ENCODE assay signal across 12 cellular contexts in the genomic region with DNA sequence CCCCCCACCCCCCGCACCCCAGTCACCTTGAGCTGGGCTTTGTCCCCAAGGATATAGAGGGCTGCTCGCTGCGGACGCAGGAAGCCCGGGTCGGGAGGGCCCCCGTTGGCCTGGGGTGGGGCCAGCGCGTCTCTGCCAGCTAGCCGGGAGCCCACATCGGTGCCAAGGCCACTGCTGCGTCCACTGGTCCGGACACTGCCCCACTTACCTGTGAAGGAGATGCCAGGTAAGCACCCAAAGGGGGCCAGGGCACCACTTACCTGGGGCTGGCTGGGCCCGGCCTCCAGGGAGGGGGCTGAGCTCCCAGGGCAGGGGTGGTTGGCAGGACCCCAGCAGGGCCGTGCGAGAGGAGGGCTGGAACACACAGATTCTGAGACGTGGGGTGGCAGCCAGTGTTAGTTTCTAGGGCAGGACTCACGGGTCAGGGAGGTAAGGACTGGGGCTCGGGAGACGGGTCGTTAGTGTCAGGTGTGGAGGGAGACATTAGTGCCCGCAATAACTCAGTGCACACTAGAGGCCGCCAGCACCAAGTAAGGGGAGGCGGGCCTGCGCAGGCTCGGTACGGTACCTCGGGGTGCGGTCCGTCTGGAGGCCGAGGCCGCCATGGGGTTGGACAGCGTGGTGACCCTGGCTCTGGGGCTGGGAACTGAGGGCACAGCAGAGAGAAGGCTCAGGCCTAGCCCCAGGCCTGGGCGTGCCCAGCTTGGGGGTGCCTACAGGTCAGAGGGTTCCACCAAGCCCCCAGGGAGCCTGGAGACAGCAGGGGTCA. TPM values are rescaled to one million over a fixed set of nuclear protein-coding genes. Genes with fewer than 3 reads are reported as not detected.
DNase-seq lines count a peak whose midpoint lies in the region; ATAC-seq, FAIRE-seq and TF ChIP-seq lines count a peak whose summit lies in the region.
"Had no signal": no experiment of that assay in that cellular context is flagged by ENCODE, and none has a peak within 500 bp of the region (broad histone marks: within the 10 kb centered on the region; RNA-seq: fewer than 3 reads in every experiment).

No MANE protein-coding gene starts in this region.

- no peaks in the 10 kb centered on the region for H3K27me3 ChIP-seq in AG04450 (ENCODE audit: control insufficient read depth, insufficient read depth, low read length)
- H3K27me3 ChIP-seq in Peyer's patch = no peaks in the 10 kb centered on the region
- H3K27me3 ChIP-seq in small intestine (ENCODE audit: control insufficient read depth in 2 of 2, insufficient read depth in 2 of 2, low read length in 2 of 2) = no peaks in the 10 kb centered on the region
- H3K27me3 ChIP-seq: SJSA1 had no signal

- CTCF ChIA-PET in AG04450 (lab: Charles Lee) = no interaction called here

- WGBS in small intestine, 3 donors = 81 to 86% (median 85%) methylated on average over 32 to 34 of the region's 34 CpGs

- TF ChIP-seq POLR2A in Peyer's patch (IDR thresholded peaks at IDR 0.05) = no peak

- FAIRE-seq in small intestine (lab: Jason Lieb, UNC) (no peak), HTR-8/SVneo (lab: Jason Lieb, UNC) (no peak)

- H3K4me3 ChIP-seq in AG04450 (ENCODE audit: low read depth, low read length) (no peak overlapping the region), GM12865 (ENCODE audit: low read depth, low read length) (no peak overlapping the region), Peyer's patch (no peak overlapping the region), fibroblast of pulmonary artery (replicated peaks; ENCODE audit: low read depth, low read length) (no peak overlapping the region), small intestine (ENCODE audit: low read depth in 1 of 2, low read length in 2 of 2) (no peak overlapping the region)
- H3K4me3 ChIP-seq: SJSA1 had no signal

- ATAC-seq in GM21528 (IDR thresholded peaks at IDR 0.05; ENCODE audit: low FRiP score, unreplicated experiment) (no peak), HG02884 (IDR thresholded peaks at IDR 0.05; ENCODE audit: unreplicated experiment) (no peak)

- H3K9me3 ChIP-seq in AG04450 (ENCODE audit: control insufficient read depth, insufficient read depth, low read length) (no peaks in the 10 kb centered on the region; the same call in 1 of the 2 replicates), Peyer's patch (no peaks in the 10 kb centered on the region), small intestine (ENCODE audit: control insufficient read depth, low read depth) (no peaks in the 10 kb centered on the region)
- H3K9me3 ChIP-seq: SJSA1 had no signal

- TF ChIP-seq CTCF in AG04450 (IDR thresholded peaks at IDR 0.05; ENCODE audit: low read depth, low read length) (peak; percentile 25), GM12865 (IDR thresholded peaks at IDR 0.05; ENCODE audit: insufficient read depth, low read depth, low read length, missing control alignments) (peak; percentile 27), Peyer's patch (IDR thresholded peaks at IDR 0.05) (peak in 4 of 6 experiments; percentile 3 to 24 (median 12)), fibroblast of pulmonary artery (IDR thresholded peaks at IDR 0.05; ENCODE audit: low read length, missing control alignments) (peak; percentile 13)

- H3K36me3 ChIP-seq in Peyer's patch (peaks cover 0 to 86% (median 0%) of the 10 kb centered on the region in 3 donors), small intestine (ENCODE audit: control insufficient read depth in 2 of 2, insufficient read depth in 2 of 2, low read length in 2 of 2) (peaks cover 27 to 38% of the 10 kb centered on the region in 2 donors)

- H3K27ac ChIP-seq in AG04450 (ENCODE audit: low read depth, low read length) (no peak overlapping the region), Peyer's patch (no peak overlapping the region), small intestine (ENCODE audit: low read depth in 1 of 2, low read length in 1 of 2) (no peak overlapping the region)
- H3K27ac ChIP-seq: SJSA1 had no signal

- H3K4me1 ChIP-seq in Peyer's patch (no peaks in the 10 kb centered on the region), small intestine (ENCODE audit: control insufficient read depth in 2 of 2, insufficient read depth in 1 of 2, low read depth in 1 of 2, low read length in 1 of 2) (no peaks in the 10 kb centered on the region)
- H3K4me1 ChIP-seq: SJSA1 had no signal

- POLR2A ChIA-PET in AG04450 (lab: Yijun Ruan, JAX) = no interaction called here

- DNase-seq in AG04450 (ENCODE audit: low read depth, low spot score) = no peak
- no peak for DNase-seq in GM12865 (ENCODE audit: low read depth)
- no peak for DNase-seq in Peyer's patch
- DNase-seq in fibroblast of pulmonary artery (ENCODE audit: low read depth) = no peak
- DNase-seq in small intestine = no peak
- DNase-seq in HTR-8/SVneo (ENCODE audit: insufficient read length, low spot score) = no peak
- DNase-seq: amniotic stem cell, COR-L47, NCI-H226 had no signal

RNA-seq across cellular contexts. Expression of gene SBF1, which starts 18.2 kb away (rescaled TPM):
- polyA plus RNA-seq in AG04450 (2011; rRNA removed) = 16.4 and 20.5 TPM in 2 replicates
- 41.7 and 50.4 TPM in 2 replicates for polyA minus RNA-seq in AG04450 (2011; rRNA and poly(A)+ RNA removed)
- 100 to 1,000 TPM in 3 of 4 donors, 10 to 100 TPM in 1; 72.0 to 133 (median 121) TPM for total RNA-seq in Peyer's patch
- polyA plus RNA-seq in small intestine = 10 to 100 TPM; 27.3 to 43.7 (median 38.0) TPM

RNA-seq across cellular contexts. Expression of gene ADM2, which starts 24.7 kb away (rescaled TPM):
- polyA plus RNA-seq in AG04450 (2011; rRNA removed) (3.1 and 3.6 TPM in 2 replicates), small intestine (10 to 100 TPM in 1 of 3 donors, 1 to 10 TPM in 2; 2.2 to 13.9 (median 3.5) TPM)
- polyA minus RNA-seq in AG04450 (2011; rRNA and poly(A)+ RNA removed) = 2.3 and 2.8 TPM in 2 replicates
- 1 to 10 TPM in 3 of 4 donors, under 1 TPM in 1; 0.83 to 8.4 (median 5.8) TPM for total RNA-seq in Peyer's patch

RNA-seq across cellular contexts. Expression of gene MIOX, which starts 30.0 kb away (rescaled TPM):
- 0.14 and 0.22 TPM in 2 replicates for polyA plus RNA-seq in AG04450 (2011; rRNA removed)
- polyA minus RNA-seq in AG04450 (2011; rRNA and poly(A)+ RNA removed) = not detected in 2 replicates
- not detected for total RNA-seq in Peyer's patch
- under 1 TPM in 1 of 3 donors, not detected in 2; 0.28 TPM for polyA plus RNA-seq in small intestine
- total RNA-seq: SJSA1 had no signal

RNA-seq across cellular contexts. Expression of gene LMF2, which starts 50.9 kb away (rescaled TPM):
- polyA plus RNA-seq in AG04450 (2011; rRNA removed) (25.7 and 46.6 TPM in 2 replicates), small intestine (10 to 100 TPM; 37.8 to 52.8 (median 51.2) TPM)
- polyA minus RNA-seq in AG04450 (2011; rRNA and poly(A)+ RNA removed) = 23.1 and 28.0 TPM in 2 replicates
- total RNA-seq in Peyer's patch = 10 to 100 TPM; 68.5 to 94.9 (median 83.3) TPM

RNA-seq across cellular contexts. Expression of gene NCAPH2, which starts 51.4 kb away (rescaled TPM):
- polyA plus RNA-seq in AG04450 (2011; rRNA removed) (10.4 and 13.2 TPM in 2 replicates), small intestine (10 to 100 TPM; 39.4 to 45.9 (median 40.3) TPM)
- polyA minus RNA-seq in AG04450 (2011; rRNA and poly(A)+ RNA removed) = 17.6 and 19.2 TPM in 2 replicates
- total RNA-seq in Peyer's patch = 10 to 100 TPM; 34.0 to 85.8 (median 41.2) TPM
